8 cellular contexts compared by ENCODE assay signal in genomic region chr1:70221241-70222077, GRCh38. TPM values are rescaled to one million over a fixed set of nuclear protein-coding genes. Genes with fewer than 3 reads are reported as not detected.
DNase-seq lines count a peak whose midpoint lies in the region; ATAC-seq and TF ChIP-seq lines count a peak whose summit lies in the region.

A gene with protein sequence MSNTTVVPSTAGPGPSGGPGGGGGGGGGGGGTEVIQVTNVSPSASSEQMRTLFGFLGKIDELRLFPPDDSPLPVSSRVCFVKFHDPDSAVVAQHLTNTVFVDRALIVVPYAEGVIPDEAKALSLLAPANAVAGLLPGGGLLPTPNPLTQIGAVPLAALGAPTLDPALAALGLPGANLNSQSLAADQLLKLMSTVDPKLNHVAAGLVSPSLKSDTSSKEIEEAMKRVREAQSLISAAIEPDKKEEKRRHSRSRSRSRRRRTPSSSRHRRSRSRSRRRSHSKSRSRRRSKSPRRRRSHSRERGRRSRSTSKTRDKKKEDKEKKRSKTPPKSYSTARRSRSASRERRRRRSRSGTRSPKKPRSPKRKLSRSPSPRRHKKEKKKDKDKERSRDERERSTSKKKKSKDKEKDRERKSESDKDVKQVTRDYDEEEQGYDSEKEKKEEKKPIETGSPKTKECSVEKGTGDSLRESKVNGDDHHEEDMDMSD (plus strand): TSS chr1:70221380. CDS start chr1:70221637, 257 bp downstream.

- TF ChIP-seq CTCF in OCI-LY3 (IDR thresholded peaks at IDR 0.05; ENCODE audit: low read depth, low read length) (no peak), epithelial cell of esophagus (IDR thresholded peaks at IDR 0.05; ENCODE audit: insufficient read depth, low read depth, low read length, missing control alignments) (peak; percentile 1), mucosa of descending colon (IDR thresholded peaks at IDR 0.05) (no peak)

- no peaks in the 10 kb centered on the region for H3K27me3 ChIP-seq in OCI-LY3 (ENCODE audit: low read depth, low read length)

- H3K9me3 ChIP-seq in OCI-LY3 (ENCODE audit: insufficient read depth, low read length) (no peaks in the 10 kb centered on the region), mucosa of descending colon (no peaks in the 10 kb centered on the region)

- H3K9ac ChIP-seq in OCI-LY3 (ENCODE audit: low read length): peak within 1 kb of the TSS; percentile 85

- ATAC-seq in GM21515 (IDR thresholded peaks at IDR 0.05; ENCODE audit: unreplicated experiment) (peak; percentile 93), mucosa of descending colon (peak; percentile 100)

- H3K79me2 ChIP-seq in OCI-LY3 (ENCODE audit: low read length): peaks cover 97% of the 10 kb centered on the region

- H3K36me3 ChIP-seq in OCI-LY3 (replicated peaks; ENCODE audit: low read depth, low read length): peaks cover 31% of the 10 kb centered on the region
- no peaks in the 10 kb centered on the region for H3K36me3 ChIP-seq in mucosa of descending colon (ENCODE audit: low read depth)

- H4K20me1 ChIP-seq in OCI-LY3 (ENCODE audit: insufficient read depth, low read length): peaks cover 28% of the 10 kb centered on the region

- peak within 1 kb of the TSS; percentile 82 for H3K4me2 ChIP-seq in OCI-LY3 (ENCODE audit: low read length)

- intact Hi-C loops in mucosa of descending colon (cut with DNase I, micrococcal nuclease): no loop called here

- H3K4me3 ChIP-seq in OCI-LY3 (ENCODE audit: low read length) (peak within 1 kb of the TSS; percentile 89), epithelial cell of esophagus (ENCODE audit: low read length) (peak within 1 kb of the TSS; percentile 63), mucosa of descending colon (peak within 1 kb of the TSS; percentile 42)

- H3K4me1 ChIP-seq in OCI-LY3 (ENCODE audit: low read length) (peaks cover 31% of the 10 kb centered on the region), mucosa of descending colon (ENCODE audit: low read depth) (peaks cover 16% of the 10 kb centered on the region)

- H3K27ac ChIP-seq in OCI-LY3 (ENCODE audit: low read length): peak within 1 kb of the TSS; percentile 83

- peak; percentile 98 for DNase-seq in DMS 273 (lab: John Stamatoyannopoulos, UW; ENCODE audit: unreplicated experiment)
- DNase-seq in HuH-7 (ENCODE audit: low spot score): peak; percentile 77
- peak; percentile 97 for DNase-seq in activated T-cell treated with anti-CD3 and anti-CD28 coated beads for 24 hours (ENCODE audit: low read depth)
- DNase-seq in epithelial cell of esophagus (ENCODE audit: low read depth): peak; percentile 94
- DNase-seq in mucosa of descending colon: peak; percentile 97 to 99 (median 99)
- peak; percentile 97 for DNase-seq in stimulated activated CD8-positive, alpha-beta memory T cell treated with anti-CD3 and anti-CD28 coated beads, Interleukin-4, amount 100 ng/mL, for 24 hours (ENCODE audit: low read depth)

- H2AFZ ChIP-seq in OCI-LY3 (ENCODE audit: low read depth, low read length): no peak within 1 kb of the TSS

RNA-seq across cellular contexts. Expression of the gene that starts here (rescaled TPM):
- total RNA-seq in mucosa of descending colon: 100 to 1,000 TPM; 113 to 147 (median 126) TPM

Comparison
In these comparisons a context has a peak if more than half of its experiments do, and no peak if none do; other contexts are left out.
1. Peak in every context shown above with its lines: DNase-seq, ATAC-seq, H3K4me3 ChIP-seq and H3K27ac ChIP-seq.